Comparison of ENCODE assay signal across 18 cellular contexts in genomic region chr3:59486468-59486964, GRCh38.
A peak's percentile ranks its signal among the peaks of the same experiment; 100 is the strongest.
DNase-seq lines count a peak whose midpoint lies in the region; ATAC-seq and TF ChIP-seq lines count a peak whose summit lies in the region.
"Had no signal": no experiment of that assay in that cellular context is flagged by ENCODE, and none has a peak within 500 bp of the region (broad histone marks: within the 10 kb centered on the region; RNA-seq: fewer than 3 reads in every experiment).

No MANE protein-coding gene starts in this region.

- no peak overlapping the region for H3K18ac ChIP-seq in mesenchymal stem cell (ENCODE audit: low read depth in 1 of 2, low read length in 2 of 2)

- no peaks in the 10 kb centered on the region for H3K9me3 ChIP-seq in left ventricle myocardium inferior (replicated peaks)
- H3K9me3 ChIP-seq in mesenchymal stem cell (ENCODE audit: control insufficient read depth, low read length): no peaks in the 10 kb centered on the region
- no peaks in the 10 kb centered on the region for H3K9me3 ChIP-seq in SJCRH30 (replicated peaks)
- no peaks in the 10 kb centered on the region for H3K9me3 ChIP-seq in A673 (ENCODE audit: low read depth, low read length, poor library complexity, severe bottlenecking)

- H3K23ac ChIP-seq in mesenchymal stem cell (ENCODE audit: low read length in 2 of 2): no peak overlapping the region

- no peak for ATAC-seq in activated naive CD4-positive, alpha-beta T cell treated with anti-CD3 and anti-CD28 coated beads, Interleukin-2, amount 50 U/mL, for 72 hours
- ATAC-seq: GM12878, T-helper 17 cell had no signal

- H4K8ac ChIP-seq in mesenchymal stem cell (ENCODE audit: low read length): no peak overlapping the region

- H3K9ac ChIP-seq in mesenchymal stem cell (ENCODE audit: low read length): no peak overlapping the region

- no peak overlapping the region for H2BK120ac ChIP-seq in mesenchymal stem cell (ENCODE audit: low read depth, low read length)

- peak overlapping the region; percentile 36 for H3K27ac ChIP-seq in left ventricle myocardium inferior (replicated peaks)
- H3K27ac ChIP-seq in mesenchymal stem cell (ENCODE audit: low read length, poor library complexity, severe bottlenecking): no peak overlapping the region
- H3K27ac ChIP-seq in SJCRH30: no peak overlapping the region
- H3K27ac ChIP-seq in A673 (ENCODE audit: low read depth, low read length, poor library complexity, severe bottlenecking): no peak overlapping the region
- H3K27ac ChIP-seq: SK-N-MC had no signal

- H3K27ac Mint-ChIP-seq in activated naive CD4-positive, alpha-beta T cell treated with anti-CD3 and anti-CD28 coated beads, Interleukin-2, amount 50 U/mL, for 24 hours: peak overlapping the region; percentile 43
- no peak overlapping the region for H3K27ac Mint-ChIP-seq in activated naive CD4-positive, alpha-beta T cell treated with anti-CD3 and anti-CD28 coated beads, Interleukin-2, amount 50 U/mL, for 72 hours
- H3K27ac Mint-ChIP-seq: T-helper 17 cell had no signal

- CTCF ChIA-PET in A673 (lab: Charles Lee): no interaction called here

- no peak overlapping the region for H3K14ac ChIP-seq in mesenchymal stem cell (ENCODE audit: low read length in 2 of 2)

- no TSS peak for BruUV-seq in A673 (replicated peaks; lab: Mats Ljungman, UMichigan)

- H3K27me3 Mint-ChIP-seq in activated naive CD4-positive, alpha-beta T cell treated with anti-CD3 and anti-CD28 coated beads, Interleukin-2, amount 50 U/mL, for 24 hours: no peaks in the 10 kb centered on the region
- H3K27me3 Mint-ChIP-seq: CD4-positive, CD25-positive, alpha-beta regulatory T cell; T-helper 17 cell had no signal

- H3K27me3 ChIP-seq in left ventricle myocardium inferior (ENCODE audit: low read depth): no peaks in the 10 kb centered on the region
- H3K27me3 ChIP-seq in mesenchymal stem cell (ENCODE audit: control insufficient read depth in 1 of 2, insufficient read depth in 1 of 2, low read length in 2 of 2): no peaks in the 10 kb centered on the region
- H3K27me3 ChIP-seq in SJCRH30: no peaks in the 10 kb centered on the region
- no peaks in the 10 kb centered on the region for H3K27me3 ChIP-seq in A673 (replicated peaks; ENCODE audit: insufficient read depth, low read depth, low read length, poor library complexity)

- no peak overlapping the region for H4K91ac ChIP-seq in mesenchymal stem cell (ENCODE audit: low read length)

- H2BK12ac ChIP-seq in mesenchymal stem cell (ENCODE audit: low read length in 2 of 2): no peak overlapping the region

- no peak overlapping the region for H2BK15ac ChIP-seq in mesenchymal stem cell (ENCODE audit: low read depth, poor library complexity, severe bottlenecking)

- H2AK5ac ChIP-seq in mesenchymal stem cell (ENCODE audit: low read length, severe bottlenecking): no peak overlapping the region

- POLR2A ChIA-PET in A673 (lab: Charles Lee; ENCODE audit: low non-redundant PET): no interaction called here

- peaks cover 5% of the 10 kb centered on the region for H3K4me1 ChIP-seq in left ventricle myocardium inferior
- H3K4me1 ChIP-seq in mesenchymal stem cell (ENCODE audit: control insufficient read depth, insufficient read depth, low read depth, low read length): peaks cover 2% of the 10 kb centered on the region
- no peaks in the 10 kb centered on the region for H3K4me1 ChIP-seq in SJCRH30
- no peaks in the 10 kb centered on the region for H3K4me1 ChIP-seq in A673 (ENCODE audit: insufficient read depth, low read length, poor library complexity, severe bottlenecking)

- H2AFZ ChIP-seq in mesenchymal stem cell (ENCODE audit: low read depth, low read length): no peak overlapping the region

- TF ChIP-seq CTCF in left ventricle myocardium inferior (IDR thresholded peaks at IDR 0.05; ENCODE audit: borderline replicate concordance) (no peak), A673 (conservative IDR thresholded peaks at IDR 0.05; ENCODE audit: low read depth, low read length) (no peak)

- WGBS in mesenchymal stem cell: 92% methylated on average over 2 of the region's 4 CpGs

- peaks cover 7% of the 10 kb centered on the region for H3K4me1 Mint-ChIP-seq in activated naive CD4-positive, alpha-beta T cell treated with anti-CD3 and anti-CD28 coated beads, Interleukin-2, amount 50 U/mL, for 24 hours
- H3K4me1 Mint-ChIP-seq: T-helper 17 cell had no signal

- H3K4me3 Mint-ChIP-seq in activated naive CD4-positive, alpha-beta T cell treated with anti-CD3 and anti-CD28 coated beads, Interleukin-2, amount 50 U/mL, for 24 hours: no peak overlapping the region
- H3K4me3 Mint-ChIP-seq: CD4-positive, CD25-positive, alpha-beta regulatory T cell; T-helper 17 cell had no signal

- H3K36me3 ChIP-seq in left ventricle myocardium inferior (no peaks in the 10 kb centered on the region), mesenchymal stem cell (ENCODE audit: control insufficient read depth in 1 of 2, insufficient read depth in 2 of 2, low read depth in 1 of 2, low read length in 2 of 2) (no peaks in the 10 kb centered on the region), SJCRH30 (no peaks in the 10 kb centered on the region), A673 (ENCODE audit: insufficient read depth, low read length, poor library complexity, severe bottlenecking) (no peaks in the 10 kb centered on the region)

- no peak overlapping the region for H3K4ac ChIP-seq in mesenchymal stem cell (ENCODE audit: low read depth in 1 of 2, low read length in 2 of 2)

- H3K36me3 Mint-ChIP-seq in activated naive CD4-positive, alpha-beta T cell treated with anti-CD3 and anti-CD28 coated beads, Interleukin-2, amount 50 U/mL, for 24 hours: no peaks in the 10 kb centered on the region
- peaks cover 0 to 23% of the 10 kb centered on the region in 2 donors for H3K36me3 Mint-ChIP-seq in activated naive CD4-positive, alpha-beta T cell treated with anti-CD3 and anti-CD28 coated beads, Interleukin-2, amount 50 U/mL, for 72 hours
- H3K36me3 Mint-ChIP-seq: CD4-positive, CD25-positive, alpha-beta regulatory T cell had no signal

- no peak overlapping the region for H3K4me3 ChIP-seq in left ventricle myocardium inferior
- H3K4me3 ChIP-seq in mesenchymal stem cell (ENCODE audit: insufficient read depth in 1 of 2, low read depth in 1 of 2, low read length in 2 of 2): no peak overlapping the region
- no peak overlapping the region for H3K4me3 ChIP-seq in SJCRH30
- no peak overlapping the region for H3K4me3 ChIP-seq in A673 (ENCODE audit: low read depth, low read length, poor library complexity, severe bottlenecking)
- H3K4me3 ChIP-seq: GM12878, SK-N-MC had no signal

- no peak overlapping the region for H2BK5ac ChIP-seq in mesenchymal stem cell (ENCODE audit: low read depth, low read length, poor library complexity, severe bottlenecking)

- H3K4me2 ChIP-seq in mesenchymal stem cell (ENCODE audit: low read length, poor library complexity, severe bottlenecking): no peak overlapping the region

- no peaks in the 10 kb centered on the region for H3K79me1 ChIP-seq in mesenchymal stem cell (replicated peaks; ENCODE audit: low read length, poor library complexity, severe bottlenecking)

- DNase-seq in activated naive CD4-positive, alpha-beta T cell treated with anti-CD3 and anti-CD28 coated beads, Interleukin-2, amount 50 U/mL, for 72 hours (ENCODE audit: low spot score in 2 of 2): no peak
- peak; percentile 41 for DNase-seq in NCI-H146 (lab: John Stamatoyannopoulos, UW)
- DNase-seq in left ventricle myocardium inferior: no peak
- DNase-seq in mesenchymal stem cell: no peak
- DNase-seq in SJCRH30: no peak
- DNase-seq in A673 (ENCODE audit: low spot score): no peak
- DNase-seq: CD4-positive, CD25-positive, alpha-beta regulatory T cell; H7; Kasumi-1; NCI-H2081 treated with DMSO at 0.1 percent for 48 hours; NCI-H226; NCI-H510A treated with DMSO at 0.1 percent for 48 hours; OCI-M1; SW 1271; T-helper 17 cell had no signal

- intact Hi-C loops in left ventricle myocardium inferior (cut with micrococcal nuclease): no loop called here
- intact Hi-C loops in A673 (cut with micrococcal nuclease; ENCODE audit: unreplicated experiment): no loop called here

- H3K9me3 Mint-ChIP-seq in activated naive CD4-positive, alpha-beta T cell treated with anti-CD3 and anti-CD28 coated beads, Interleukin-2, amount 50 U/mL, for 24 hours: peaks cover 3% of the 10 kb centered on the region
- peaks cover 7 to 22% of the 10 kb centered on the region in 2 donors for H3K9me3 Mint-ChIP-seq in activated naive CD4-positive, alpha-beta T cell treated with anti-CD3 and anti-CD28 coated beads, Interleukin-2, amount 50 U/mL, for 72 hours
